14 cellular contexts compared by ENCODE assay signal in the genomic region with DNA sequence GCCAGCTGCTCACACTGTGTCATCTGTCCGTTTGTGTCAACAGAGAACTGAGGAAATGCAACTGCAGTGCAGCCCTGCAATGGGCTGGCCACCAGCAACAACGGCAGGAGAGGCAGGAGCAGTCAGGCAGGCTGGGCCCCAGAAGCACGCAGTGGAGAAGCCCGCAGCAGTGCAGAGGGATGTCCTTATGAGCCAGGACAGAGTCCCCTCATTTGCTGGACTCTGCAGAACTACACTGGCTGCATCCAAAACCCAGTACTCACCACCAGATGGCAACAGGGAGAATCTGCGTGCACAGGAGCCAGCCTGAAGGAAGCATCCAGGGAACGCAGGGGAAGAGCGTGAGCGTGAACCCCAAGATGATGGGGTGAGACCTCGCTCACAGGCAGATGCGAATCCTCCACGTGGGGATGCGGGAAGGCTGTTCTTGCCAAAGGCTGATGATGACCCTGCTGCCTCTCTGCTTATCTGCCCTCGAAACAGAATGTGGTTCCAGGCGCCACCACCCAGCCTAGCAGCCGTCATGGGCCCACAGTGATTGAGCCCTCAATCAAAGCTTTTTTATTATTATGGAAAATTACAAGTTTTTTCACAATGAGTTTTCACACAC.
DNase-seq lines count a peak whose midpoint lies in the region; ATAC-seq and TF ChIP-seq lines count a peak whose summit lies in the region.
"Had no signal": no experiment of that assay in that cellular context is flagged by ENCODE, and none has a peak within 500 bp of the region (broad histone marks: within the 10 kb centered on the region; RNA-seq: fewer than 3 reads in every experiment).

No MANE protein-coding gene starts in this region.

- H3K9me3 ChIP-seq in Panc1 (ENCODE audit: control insufficient read depth, insufficient read depth, low read depth, low read length) (no peaks in the 10 kb centered on the region), hepatocyte (ENCODE audit: low read depth) (no peaks in the 10 kb centered on the region), transverse colon (no peaks in the 10 kb centered on the region)

- no peak overlapping the region for H3K27ac ChIP-seq in Panc1 (ENCODE audit: low read length)
- no peak overlapping the region for H3K27ac ChIP-seq in hepatocyte
- H3K27ac ChIP-seq in transverse colon, result no peak overlapping the region
- H3K27ac ChIP-seq: SJSA1 had no signal

- H3K36me3 ChIP-seq in Panc1 (ENCODE audit: control insufficient read depth, insufficient read depth, low read length) (no peaks in the 10 kb centered on the region), hepatocyte (replicated peaks; ENCODE audit: insufficient read depth, low read depth) (no peaks in the 10 kb centered on the region), transverse colon (no peaks in the 10 kb centered on the region)
- H3K36me3 ChIP-seq: SJSA1 had no signal

- no peak overlapping the region for H3K4me2 ChIP-seq in hepatocyte
- H3K4me2 ChIP-seq: smooth muscle cell had no signal

- no TSS peak for BruUV-seq in Panc1 (replicated peaks; lab: Mats Ljungman, UMichigan)

- no peaks in the 10 kb centered on the region for H3K79me2 ChIP-seq in hepatocyte

- DNase-seq in AG09309 (ENCODE audit: low read depth) (no peak), Panc1 (ENCODE audit: low read depth, low spot score) (peak; percentile 13), hepatocyte (ENCODE audit: low spot score) (no peak), NCI-H526 treated with DMSO at 0.1 percent for 48 hours (lab: John Stamatoyannopoulos, UW) (no peak), transverse colon (no peak)
- DNase-seq in NK-92 treated with Interleukin-12 subunit alpha and Interleukin-12 subunit beta, amount 100 ng/mL, for 24 hours (lab: John Stamatoyannopoulos, UW), result no peak
- DNase-seq: activated naive CD8-positive, alpha-beta T cell treated with anti-CD3 and anti-CD28 coated beads, Interleukin-2, amount 10 ng/mL, durations not matched to agents 7 days and 5 days; Calu3; effector CD8-positive, alpha-beta T cell; hippocampal formation had no signal

- TF ChIP-seq POLR2A in transverse colon (IDR thresholded peaks at IDR 0.05), result no peak

- no peaks in the 10 kb centered on the region for H3K4me1 ChIP-seq in Panc1 (ENCODE audit: control insufficient read depth, insufficient read depth, low read length)
- H3K4me1 ChIP-seq in hepatocyte (ENCODE audit: insufficient read depth), result no peaks in the 10 kb centered on the region
- no peaks in the 10 kb centered on the region for H3K4me1 ChIP-seq in transverse colon
- H3K4me1 ChIP-seq: SJSA1 had no signal

- POLR2A ChIA-PET in Panc1 (lab: Charles Lee), result no interaction called here

- peaks cover 10% of the 10 kb centered on the region for H3K27me3 ChIP-seq in Panc1 (ENCODE audit: control insufficient read depth, insufficient read depth, low read length)
- H3K27me3 ChIP-seq in hepatocyte, result peaks cover 35% of the 10 kb centered on the region
- peaks cover 3% of the 10 kb centered on the region for H3K27me3 ChIP-seq in transverse colon
- H3K27me3 ChIP-seq: SJSA1 had no signal

- in situ Hi-C loops in Panc1 (cut with HindIII; ENCODE audit: low pct_unique_long_range_greater_than_20kb, low sequenced_read_pairs) (no loop called here), transverse colon (cut with MboI; ENCODE audit: low pct_ligation_motif_present in 1 of 4, low pct_unique_long_range_greater_than_20kb in 1 of 4, low sequenced_read_pairs in 3 of 4) (no loop called here)

- no peak overlapping the region for H2AFZ ChIP-seq in hepatocyte

- no peaks in the 10 kb centered on the region for H4K20me1 ChIP-seq in hepatocyte (ENCODE audit: insufficient read depth, poor library complexity, severe bottlenecking)

- TF ChIP-seq CTCF in AG09309 (IDR thresholded peaks at IDR 0.05; ENCODE audit: control insufficient read depth, insufficient read depth, low read depth, low read length, missing control alignments), result peak; percentile 15
- peak; percentile 16 for TF ChIP-seq CTCF in GM12873 (IDR thresholded peaks at IDR 0.05; ENCODE audit: insufficient read depth, low read depth, low read length, missing control alignments)
- TF ChIP-seq CTCF in Panc1 (IDR thresholded peaks at IDR 0.05), result peak; percentile 78
- TF ChIP-seq CTCF in hepatocyte (IDR thresholded peaks at IDR 0.05; ENCODE audit: poor library complexity), result peak; percentile 23
- TF ChIP-seq CTCF in transverse colon (IDR thresholded peaks at IDR 0.05), result peak in 1 of 5 experiments; percentile 15

- H3K4me3 ChIP-seq in AG09309 (ENCODE audit: control insufficient read depth, low read depth, low read length), result no peak overlapping the region
- no peak overlapping the region for H3K4me3 ChIP-seq in Panc1 (ENCODE audit: low read depth in 2 of 2, low read length in 2 of 2)
- H3K4me3 ChIP-seq in hepatocyte, result no peak overlapping the region
- H3K4me3 ChIP-seq in transverse colon, result no peak overlapping the region
- H3K4me3 ChIP-seq: SJSA1, smooth muscle cell had no signal

- TF ChIP-seq EP300 in transverse colon (IDR thresholded peaks at IDR 0.05; ENCODE audit: low read depth), result no peak

- 62% methylated on average over 15 of the region's 15 CpGs for WGBS in hepatocyte (ENCODE audit: low lambda C conversion rate, missing lambda C conversion rate)
- WGBS in transverse colon (ENCODE audit: low coverage in 1 of 2), 2 donors, result 82% methylated on average over 15 of the region's 15 CpGs; no CpG with 5 or more reads in 1 of the 2 donors

- no peaks in the 10 kb centered on the region for H3K9me2 ChIP-seq in hepatocyte (replicated peaks; ENCODE audit: insufficient read depth)

- intact Hi-C loops in Panc1 (cut with micrococcal nuclease; ENCODE audit: unreplicated experiment) (loop anchor here (1.0 to 2.0 kb wide), 2 partner anchors 53 to 301 kb away; no protein-coding TSS in a partner anchor), transverse colon (cut with DNase I; ENCODE audit: low total_unique reads) (no loop called here)

- CTCF ChIA-PET in Panc1 (lab: Charles Lee), result interaction anchor here (1.0 kb wide), 1 partner anchor 77 kb away, joined by 4 read pairs; no protein-coding TSS in a partner anchor

- ATAC-seq in Panc1 (peak; percentile 88), GM18909 (IDR thresholded peaks at IDR 0.05; ENCODE audit: poor library complexity, unreplicated experiment) (no peak)
